In the genomic region with DNA sequence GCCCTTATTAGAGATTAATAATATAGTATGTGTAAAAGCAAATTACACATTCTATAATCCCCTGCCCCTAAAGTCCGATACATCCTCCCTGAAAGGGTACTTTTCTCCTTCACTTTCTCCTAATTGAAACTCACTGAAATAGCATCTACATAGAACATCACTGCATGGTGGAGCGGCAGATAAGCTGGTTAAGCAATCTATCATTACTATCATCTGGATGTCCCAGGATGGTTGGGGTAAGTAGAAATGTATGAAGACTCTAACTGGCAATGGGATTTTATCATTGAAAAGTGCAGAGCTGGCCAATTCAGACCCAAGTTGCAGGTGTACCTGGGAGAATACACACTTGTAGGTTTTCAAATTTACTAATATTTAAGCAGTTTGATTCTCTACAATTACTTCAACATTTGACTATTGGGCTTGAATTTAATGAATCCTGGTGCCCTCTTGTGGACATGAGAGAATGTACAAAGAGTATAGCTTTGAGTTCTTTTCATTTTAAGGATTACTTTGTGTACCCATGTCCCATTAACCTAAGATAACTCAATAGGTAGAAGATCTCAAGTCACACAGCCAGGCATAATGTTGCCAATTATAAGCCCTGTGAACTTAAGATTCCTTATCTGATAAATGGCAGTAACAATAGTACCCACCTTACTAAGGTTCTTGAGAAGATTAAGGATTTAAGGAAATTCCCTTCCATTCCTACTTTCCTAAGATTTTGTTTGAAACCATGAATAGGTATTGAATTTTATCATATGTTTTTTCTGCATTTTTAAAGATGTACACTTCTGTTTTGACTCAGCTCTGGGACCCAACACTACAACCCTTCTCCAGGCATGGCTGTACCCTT, we compare ENCODE assay signal across 8 cellular contexts.
DNase-seq lines count a peak whose midpoint lies in the region; ATAC-seq and TF ChIP-seq lines count a peak whose summit lies in the region.

No MANE protein-coding gene starts in this region.

- H3K9me3 ChIP-seq in HAP-1 (no peaks in the 10 kb centered on the region), OCI-LY1 (ENCODE audit: low read length) (no peaks in the 10 kb centered on the region)

- H3F3A ChIP-seq in OCI-LY1 (ENCODE audit: insufficient read depth, low read length), result no peaks in the 10 kb centered on the region

- H3K27ac ChIP-seq in OCI-LY1 (ENCODE audit: low read depth, low read length, poor library complexity, severe bottlenecking), result no peak overlapping the region

- peaks cover under 1% of the 10 kb centered on the region; the same call in 1 of the 2 replicates for H3K4me1 ChIP-seq in HAP-1
- no peaks in the 10 kb centered on the region for H3K4me1 ChIP-seq in OCI-LY1 (ENCODE audit: insufficient read depth, low read length, severe bottlenecking)

- H3K9me3 Mint-ChIP-seq in effector memory CD8-positive, alpha-beta T cell, result no peaks in the 10 kb centered on the region
- peaks cover 0 to 2% (median 0%) of the 10 kb centered on the region in 7 donors for H3K9me3 Mint-ChIP-seq in naive B cell

- no peak overlapping the region for H3K27ac Mint-ChIP-seq in effector memory CD8-positive, alpha-beta T cell
- no peak overlapping the region for H3K27ac Mint-ChIP-seq in naive B cell

- H3K4me3 Mint-ChIP-seq in effector memory CD8-positive, alpha-beta T cell, result no peak overlapping the region
- H3K4me3 Mint-ChIP-seq in naive B cell, result no peak overlapping the region

- TF ChIP-seq CTCF in OCI-LY1 (IDR thresholded peaks at IDR 0.05; ENCODE audit: low read length), result peak; percentile 65

- peak; percentile 41 for ATAC-seq in effector memory CD8-positive, alpha-beta T cell (replicated peaks)
- ATAC-seq in naive B cell (ENCODE audit: low read depth in 2 of 2) (peak; percentile 34 to 66), HG02642 (IDR thresholded peaks at IDR 0.05; ENCODE audit: poor library complexity, unreplicated experiment) (no peak), GM21423 (IDR thresholded peaks at IDR 0.05; ENCODE audit: unreplicated experiment) (no peak)

- no peaks in the 10 kb centered on the region for H3K36me3 Mint-ChIP-seq in effector memory CD8-positive, alpha-beta T cell (ENCODE audit: insufficient read depth)
- H3K36me3 Mint-ChIP-seq in naive B cell, result no peaks in the 10 kb centered on the region

- H3K9me2 ChIP-seq in OCI-LY1 (ENCODE audit: low read depth, low read length), result no peaks in the 10 kb centered on the region

- DNase-seq in Caki2 (ENCODE audit: low read depth) (peak; percentile 35), HAP-1 (ENCODE audit: low spot score in 2 of 2) (peak; percentile 25 to 76), naive B cell (peak; percentile 31), occipital lobe (lab: John Stamatoyannopoulos, UW) (no peak)
- DNase-seq in effector memory CD8-positive, alpha-beta T cell, result peak in 2 of 3 experiments; percentile 1 to 8

- H3K36me3 ChIP-seq in HAP-1 (replicated peaks), result 0 out of 2 replicates have a peak, but pooled peaks cover 3% of the 10 kb centered on the region
- H3K36me3 ChIP-seq in OCI-LY1 (ENCODE audit: insufficient read depth, low read length), result no peaks in the 10 kb centered on the region

- H3K27me3 ChIP-seq in HAP-1 (ENCODE audit: low read depth) (no peaks in the 10 kb centered on the region), OCI-LY1 (ENCODE audit: insufficient read depth, low read length) (no peaks in the 10 kb centered on the region)

- peaks cover 0 to 10% of the 10 kb centered on the region in 2 donors for H3K27me3 Mint-ChIP-seq in effector memory CD8-positive, alpha-beta T cell
- peaks cover 0 to 5% (median 0%) of the 10 kb centered on the region in 3 donors for H3K27me3 Mint-ChIP-seq in naive B cell

- H2AFZ ChIP-seq in OCI-LY1 (ENCODE audit: low read length), result no peak overlapping the region

- no peak overlapping the region for H3K4me3 ChIP-seq in HAP-1
- no peak overlapping the region for H3K4me3 ChIP-seq in OCI-LY1 (ENCODE audit: low read depth, low read length, poor library complexity, severe bottlenecking)

- in situ Hi-C loops in Caki2 (cut with HindIII; ENCODE audit: low pct_unique_long_range_greater_than_20kb, low sequenced_read_pairs), result no loop called here
- in situ Hi-C loops in HAP-1 (cut with MboI; ENCODE audit: low sequenced_read_pairs), result loop anchor here (10.0 to 25.0 kb wide), 3 partner anchors 320 to 807 kb away; no protein-coding TSS in a partner anchor

- H3K79me2 ChIP-seq in OCI-LY1 (ENCODE audit: insufficient read depth, low read length), result no peaks in the 10 kb centered on the region

- no peak overlapping the region for H3K9ac ChIP-seq in OCI-LY1 (ENCODE audit: low read length)

- no peaks in the 10 kb centered on the region for H3K4me1 Mint-ChIP-seq in effector memory CD8-positive, alpha-beta T cell (ENCODE audit: low read depth in 2 of 2)
- H3K4me1 Mint-ChIP-seq in naive B cell, result peaks cover 7 to 16% (median 11%) of the 10 kb centered on the region in 3 donors

- no peak overlapping the region for H3K4me2 ChIP-seq in OCI-LY1 (ENCODE audit: low read length)

- no peaks in the 10 kb centered on the region for H4K20me1 ChIP-seq in OCI-LY1 (ENCODE audit: insufficient read depth, low read length)

Comparison
In these comparisons a context has a peak if more than half of its experiments do, and no peak if none do; other contexts are left out.
1. ATAC-seq: peak in effector memory CD8-positive, alpha-beta T cell (single experiment) and naive B cell (2 of 2); none in HG02642 (single experiment) and GM21423 (single experiment).